14 cellular contexts compared by ENCODE assay signal in the genomic region with DNA sequence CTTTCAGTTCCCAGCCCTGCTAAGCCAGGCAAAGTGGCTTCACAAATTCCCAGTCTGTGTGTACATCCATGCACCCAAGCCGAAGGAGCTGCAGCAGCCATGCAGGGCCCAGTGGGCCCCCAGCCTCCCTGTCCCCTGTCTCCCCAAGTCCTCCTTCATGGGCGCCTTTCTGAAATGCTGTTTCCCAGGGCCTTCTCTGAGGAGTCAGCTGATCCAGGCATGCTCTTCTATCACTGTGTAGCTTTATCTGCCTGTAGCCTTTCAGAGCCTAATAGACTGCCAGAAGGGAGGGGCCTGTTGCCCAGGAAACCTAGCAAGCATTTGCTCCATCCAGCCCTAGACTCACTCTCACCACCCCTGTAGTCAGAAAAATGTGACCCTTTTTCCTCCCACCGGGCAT. TPM values are rescaled to one million over a fixed set of nuclear protein-coding genes. Genes with fewer than 3 reads are reported as not detected.
DNase-seq lines count a peak whose midpoint lies in the region; ATAC-seq and TF ChIP-seq lines count a peak whose summit lies in the region.
"Had no signal": no experiment of that assay in that cellular context is flagged by ENCODE, and none has a peak within 500 bp of the region (broad histone marks: within the 10 kb centered on the region; RNA-seq: fewer than 3 reads in every experiment).

No MANE protein-coding gene starts in this region.

- no peak overlapping the region for H3K9ac ChIP-seq in fibroblast of lung (ENCODE audit: insufficient read depth, low read length)

- intact Hi-C loops in lower lobe of right lung (cut with DNase I), result no loop called here

- peaks cover 2% of the 10 kb centered on the region for H3K27me3 ChIP-seq in fibroblast of lung (ENCODE audit: control insufficient read depth, insufficient read depth, low read length)
- H3K27me3 ChIP-seq in lower lobe of right lung (ENCODE audit: low read depth), result no peaks in the 10 kb centered on the region
- H3K27me3 ChIP-seq: SJCRH30 had no signal

- H4K20me1 ChIP-seq in fibroblast of lung (ENCODE audit: control insufficient read depth, extremely low read depth, insufficient read depth, low read length), result no peaks in the 10 kb centered on the region

- no peaks in the 10 kb centered on the region for H3K36me3 ChIP-seq in fibroblast of lung (ENCODE audit: control insufficient read depth, insufficient read depth, low read length)
- no peaks in the 10 kb centered on the region for H3K36me3 ChIP-seq in lower lobe of right lung
- H3K36me3 ChIP-seq: neutrophil, SJCRH30 had no signal

- H3K4me3 ChIP-seq in fibroblast of lung (replicated peaks in 1 of 4; ENCODE audit: control extremely low read depth in 1 of 4, insufficient read depth in 1 of 4, low read depth in 3 of 4, low read length in 4 of 4) (no peak overlapping the region), lower lobe of right lung (no peak overlapping the region)
- H3K4me3 ChIP-seq: SJCRH30 had no signal

- H3K79me2 ChIP-seq in fibroblast of lung (ENCODE audit: control insufficient read depth, insufficient read depth, low read length), result no peaks in the 10 kb centered on the region

- H3K27ac ChIP-seq in fibroblast of lung (ENCODE audit: insufficient read depth, low read length) (no peak overlapping the region), lower lobe of right lung (no peak overlapping the region)
- H3K27ac ChIP-seq: neutrophil, SJCRH30 had no signal

- TF ChIP-seq CTCF in fibroblast of lung (conservative IDR thresholded peaks at IDR 0.05 in 1 of 2, IDR thresholded peaks at IDR 0.05 in 1 of 2; ENCODE audit: low read depth in 1 of 2, low read length in 2 of 2) (no peak), lower lobe of right lung (IDR thresholded peaks at IDR 0.05) (no peak)

- H2AFZ ChIP-seq in fibroblast of lung (ENCODE audit: low read length), result no peak overlapping the region

- H3K4me1 ChIP-seq in fibroblast of lung (ENCODE audit: control insufficient read depth, extremely low read depth, insufficient read depth, low read length) (no peaks in the 10 kb centered on the region), lower lobe of right lung (no peaks in the 10 kb centered on the region)
- H3K4me1 ChIP-seq: SJCRH30 had no signal

- H3K4me2 ChIP-seq in fibroblast of lung (ENCODE audit: extremely low read depth, insufficient read depth, low read length), result no peak overlapping the region

- ATAC-seq in lower lobe of right lung, result peak; percentile 21 to 53
- ATAC-seq in HG03439 (IDR thresholded peaks at IDR 0.05; ENCODE audit: unreplicated experiment), result no peak
- ATAC-seq in HG02885 (IDR thresholded peaks at IDR 0.05; ENCODE audit: poor library complexity, unreplicated experiment), result no peak
- ATAC-seq: activated T-helper 17 cell treated with anti-CD3 and anti-CD28 coated beads, Interleukin-2, amount 50 U/mL, for 72 hours had no signal

- DNase-seq in Ammon's horn (ENCODE audit: low spot score), result peak; percentile 70
- peak; percentile 48 for DNase-seq in NCI-H226
- peak; percentile 18 to 48 for DNase-seq in fibroblast of lung (ENCODE audit: low read depth in 2 of 2)
- DNase-seq in lower lobe of right lung, result no peak
- no peak for DNase-seq in NCI-H2171 treated with DMSO at 0.1 percent for 48 hours (lab: John Stamatoyannopoulos, UW)
- DNase-seq in epidermal melanocyte (ENCODE audit: insufficient read length, low spot score), result no peak
- DNase-seq: activated CD4-positive, CD25-positive, alpha-beta regulatory T cell treated with anti-CD3 and anti-CD28 coated beads, Interleukin-2, amount 50 U/mL, for 72 hours; NCI-H2171; SJCRH30; stimulated activated CD4-positive, alpha-beta T cell treated with anti-CD3 and anti-CD28 coated beads, Interleukin-4, amount 100 ng/mL, for 24 hours had no signal

- H3K9me3 ChIP-seq in fibroblast of lung (ENCODE audit: control insufficient read depth, insufficient read depth, low read depth, low read length), result no peaks in the 10 kb centered on the region
- no peaks in the 10 kb centered on the region for H3K9me3 ChIP-seq in lower lobe of right lung
- H3K9me3 ChIP-seq: neutrophil, SJCRH30 had no signal

RNA-seq across cellular contexts. Expression of gene SHC3, which starts 47.5 kb away (rescaled TPM):
- total RNA-seq in fibroblast of lung (7.7 and 16.2 TPM in 2 replicates), lower lobe of right lung (13.2 TPM)
- polyA plus RNA-seq in fibroblast of lung, result 1.7 and 2.5 TPM in 2 replicates
- 2.3 and 2.7 TPM in 2 replicates for polyA plus RNA-seq in fibroblast of lung (2012)
- polyA minus RNA-seq in fibroblast of lung (ENCODE audit: low replicate concordance), result 3.5 and 30.0 TPM in 2 replicates
- total RNA-seq: activated T-helper 17 cell treated with anti-CD3 and anti-CD28 coated beads, Interleukin-2, amount 50 U/mL, for 72 hours; SJCRH30 had no signal

Comparison
In these comparisons a context has a peak if more than half of its experiments do, and no peak if none do; other contexts are left out.
1. DNase-seq: peak in Ammon's horn (single experiment), NCI-H226 (single experiment) and fibroblast of lung (2 of 2); none in lower lobe of right lung (single experiment), NCI-H2171 treated with DMSO at 0.1 percent for 48 hours (single experiment) and epidermal melanocyte (single experiment).
2. ATAC-seq: peak in lower lobe of right lung (2 of 2); none in HG03439 (single experiment) and HG02885 (single experiment).